Comparison of ENCODE assay signal across 8 cellular contexts in the genomic region with DNA sequence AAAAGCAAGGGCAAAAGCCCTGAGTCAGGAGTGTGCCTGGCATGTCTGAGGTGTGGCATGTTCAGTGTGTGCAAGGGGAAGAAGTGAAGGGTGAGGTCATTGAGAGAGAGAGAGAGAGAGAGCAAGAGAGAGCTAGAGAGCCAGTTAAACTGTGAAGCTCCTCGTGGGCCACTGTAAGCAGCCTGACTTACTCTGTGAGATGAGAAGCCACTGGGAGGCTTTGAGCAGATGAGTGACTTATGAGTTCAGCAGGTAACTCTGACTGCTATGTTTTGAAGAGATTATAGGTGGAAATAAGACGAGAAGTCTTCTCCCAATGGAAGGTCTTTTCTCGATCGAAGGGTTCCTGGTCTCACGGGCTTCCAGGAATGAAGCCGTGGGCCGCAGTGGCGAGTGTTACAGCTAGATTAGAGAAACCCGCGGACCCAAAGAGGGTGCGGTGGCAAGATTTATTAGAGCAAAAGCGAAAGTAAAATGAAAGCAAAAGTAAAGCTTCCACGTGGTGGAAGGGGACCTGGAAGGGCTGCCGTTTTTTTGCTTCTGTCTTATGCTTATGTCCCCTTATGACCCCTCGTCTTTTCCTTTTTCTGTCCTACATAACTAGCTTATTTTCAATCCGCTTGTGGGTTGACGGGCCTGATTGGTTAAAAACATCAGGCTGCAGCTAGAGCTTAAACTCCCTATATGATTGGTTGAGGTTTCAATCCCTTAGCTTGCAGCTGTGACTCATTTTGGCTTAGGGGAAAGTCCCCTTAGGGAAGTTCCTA.
A peak's percentile ranks its signal among the peaks of the same experiment; 100 is the strongest.
DNase-seq lines count a peak whose midpoint lies in the region; ATAC-seq, FAIRE-seq and TF ChIP-seq lines count a peak whose summit lies in the region.

No MANE protein-coding gene starts in this region.

- intact Hi-C loops in pancreas (cut with DNase I): no loop called here

- H3K9me2 ChIP-seq in hepatocyte (replicated peaks; ENCODE audit: insufficient read depth): no peaks in the 10 kb centered on the region

- peak overlapping the region; percentile 86 for H3K9ac ChIP-seq in KMS-11

- FAIRE-seq in pancreas (lab: Jason Lieb, UNC): no peak

- WGBS in pancreas, 2 donors: 74 to 79% methylated on average over 17 of the region's 17 CpGs
- WGBS in hepatocyte (ENCODE audit: low lambda C conversion rate, missing lambda C conversion rate): 88% methylated on average over 17 of the region's 17 CpGs

- H4K20me1 ChIP-seq in KMS-11 (ENCODE audit: insufficient read depth) (no peaks in the 10 kb centered on the region), hepatocyte (ENCODE audit: insufficient read depth, poor library complexity, severe bottlenecking) (no peaks in the 10 kb centered on the region)

- H3K4me1 ChIP-seq in KMS-11 (ENCODE audit: low read depth, poor library complexity, severe bottlenecking) (peaks cover 18% of the 10 kb centered on the region), pancreas (no peaks in the 10 kb centered on the region), hepatocyte (ENCODE audit: insufficient read depth) (no peaks in the 10 kb centered on the region)

- peak overlapping the region; percentile 85 for H3K27ac ChIP-seq in KMS-11
- H3K27ac ChIP-seq in pancreas: peak overlapping the region in 2 of 4 donors; percentile 34 to 54
- no peak overlapping the region for H3K27ac ChIP-seq in hepatocyte

- H3K27me3 ChIP-seq in KMS-11 (ENCODE audit: insufficient read depth, low read depth): no peaks in the 10 kb centered on the region
- H3K27me3 ChIP-seq in pancreas: no peaks in the 10 kb centered on the region
- no peaks in the 10 kb centered on the region for H3K27me3 ChIP-seq in hepatocyte

- H3K4me3 ChIP-seq in GM08714 (ENCODE audit: low read length) (peak overlapping the region; percentile 85), KMS-11 (IDR thresholded peaks at IDR 0.05; ENCODE audit: insufficient read depth, low read depth, low read length) (peak overlapping the region; percentile 99), pancreas (peak overlapping the region in 1 of 4 donors; percentile 31), hepatocyte (no peak overlapping the region)

- H3K9me3 ChIP-seq in pancreas: no peaks in the 10 kb centered on the region
- no peaks in the 10 kb centered on the region for H3K9me3 ChIP-seq in hepatocyte (ENCODE audit: low read depth)

- TF ChIP-seq CTCF in KMS-11 (conservative IDR thresholded peaks at IDR 0.05; ENCODE audit: low read depth, low read length): no peak
- no peak for TF ChIP-seq CTCF in pancreas (IDR thresholded peaks at IDR 0.05)
- no peak for TF ChIP-seq CTCF in hepatocyte (IDR thresholded peaks at IDR 0.05; ENCODE audit: poor library complexity)

- in situ Hi-C loops in T47D (cut with HindIII; ENCODE audit: low pct_unique_long_range_greater_than_20kb, low sequenced_read_pairs): no loop called here

- H3K36me3 ChIP-seq in KMS-11 (ENCODE audit: insufficient read depth): no peaks in the 10 kb centered on the region
- H3K36me3 ChIP-seq in pancreas: no peaks in the 10 kb centered on the region
- no peaks in the 10 kb centered on the region for H3K36me3 ChIP-seq in hepatocyte (replicated peaks; ENCODE audit: insufficient read depth, low read depth)

- H3K4me2 ChIP-seq in KMS-11 (peak overlapping the region; percentile 56), hepatocyte (no peak overlapping the region)

- peak; percentile 84 for ATAC-seq in GM21619 (IDR thresholded peaks at IDR 0.05; ENCODE audit: unreplicated experiment)
- peak; percentile 35 to 70 (median 56) for ATAC-seq in pancreas

- H2AFZ ChIP-seq in KMS-11 (ENCODE audit: low read depth): peak overlapping the region; percentile 90
- H2AFZ ChIP-seq in hepatocyte: no peak overlapping the region

- DNase-seq in T-helper 2 cell (peak in 4 of 5 experiments; percentile 5 to 86 (median 32)), T47D (ENCODE audit: low read depth in 1 of 2, low spot score in 1 of 2) (peak; percentile 23 to 60), pancreas (peak in 2 of 6 donors; percentile 12 to 17), hepatocyte (ENCODE audit: low spot score) (no peak), occipital lobe (lab: John Stamatoyannopoulos, UW) (no peak)

- no peaks in the 10 kb centered on the region for H3K79me2 ChIP-seq in KMS-11 (ENCODE audit: insufficient read depth, low read depth)
- no peaks in the 10 kb centered on the region for H3K79me2 ChIP-seq in hepatocyte

Comparison
In these comparisons a context has a peak if more than half of its experiments do, and no peak if none do; other contexts are left out.
1. DNase-seq: peak in T-helper 2 cell (4 of 5) and T47D (2 of 2); none in hepatocyte (single experiment) and occipital lobe (single experiment).